ENCODE assay signal across 13 cellular contexts in the genomic region with DNA sequence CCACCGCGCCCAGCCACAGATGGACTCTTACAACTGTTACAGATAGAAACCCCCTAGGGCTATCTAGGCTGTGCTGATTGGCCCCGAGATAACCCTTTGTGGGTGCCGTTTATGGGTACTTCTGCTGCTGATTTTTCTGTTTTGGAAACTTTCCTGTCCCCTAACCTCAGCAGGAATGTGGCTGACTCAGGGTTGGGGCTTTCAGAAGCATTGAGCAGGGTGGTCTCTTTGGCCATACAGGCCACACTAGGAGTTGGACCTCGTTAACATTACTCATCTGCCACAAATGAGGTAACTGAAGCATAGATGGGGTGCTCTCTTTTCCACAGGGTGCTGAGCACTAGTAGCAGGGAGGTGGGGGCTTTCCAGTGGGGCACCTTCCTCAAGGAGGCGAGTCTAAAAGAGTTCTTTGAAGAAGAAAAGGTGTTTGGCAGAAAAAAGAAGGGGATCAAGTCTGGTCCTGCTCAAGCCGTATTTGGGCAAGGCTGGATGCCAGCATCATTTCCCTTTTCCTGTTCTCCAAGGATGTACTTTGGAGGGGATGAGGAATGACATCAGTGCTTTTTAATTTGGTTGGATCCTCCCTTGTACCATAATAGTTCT. TPM values are rescaled to one million over a fixed set of nuclear protein-coding genes. Genes with fewer than 3 reads are reported as not detected.
DNase-seq lines count a peak whose midpoint lies in the region; ATAC-seq, FAIRE-seq and TF ChIP-seq lines count a peak whose summit lies in the region.
"Had no signal": no experiment of that assay in that cellular context is flagged by ENCODE, and none has a peak within 500 bp of the region (broad histone marks: within the 10 kb centered on the region; RNA-seq: fewer than 3 reads in every experiment).

No MANE protein-coding gene starts in this region.

- H3K4me3 ChIP-seq in bronchial epithelial cell (ENCODE audit: low read depth, low read length) (no peak overlapping the region), MM.1S (ENCODE audit: low read length) (no peak overlapping the region)

- no peak for ATAC-seq in HG03378 (IDR thresholded peaks at IDR 0.05; ENCODE audit: unreplicated experiment)

- FAIRE-seq in bronchial epithelial cell (lab: Jason Lieb, UNC): no peak
- FAIRE-seq: GM19239 had no signal

- H3K79me2 ChIP-seq in MM.1S (ENCODE audit: low read length): peaks cover 28% of the 10 kb centered on the region

- no peaks in the 10 kb centered on the region for H3K9me2 ChIP-seq in MM.1S (replicated peaks; ENCODE audit: insufficient read depth, low read length)

- H3K4me1 Mint-ChIP-seq in activated CD4-positive, alpha-beta T cell treated with anti-CD3 and anti-CD28 coated beads, Interleukin-2, amount 10 ng/mL, durations not matched to agents 7 days and 5 days: peaks cover 76% of the 10 kb centered on the region
- peaks cover 67% of the 10 kb centered on the region for H3K4me1 Mint-ChIP-seq in T-helper 2 cell treated with Interferon-gamma antibody and Interleukin-4, amounts not matched to agents 5 μg/mL and 100 μg/mL, for 36 hours (ENCODE audit: low read depth)

- no peaks in the 10 kb centered on the region for H3K9me3 ChIP-seq in MM.1S (replicated peaks; ENCODE audit: insufficient read depth, low read length)

- H3K36me3 ChIP-seq in bronchial epithelial cell (ENCODE audit: control insufficient read depth, insufficient read depth, low read length) (peaks cover 31% of the 10 kb centered on the region), MM.1S (replicated peaks; ENCODE audit: insufficient read depth, low read length) (peaks cover 12% of the 10 kb centered on the region)

- H3K27ac Mint-ChIP-seq in activated CD4-positive, alpha-beta T cell treated with anti-CD3 and anti-CD28 coated beads, Interleukin-2, amount 10 ng/mL, durations not matched to agents 7 days and 5 days: peak overlapping the region; percentile 94
- peak overlapping the region; percentile 97 for H3K27ac Mint-ChIP-seq in T-helper 2 cell treated with Interferon-gamma antibody and Interleukin-4, amounts not matched to agents 5 μg/mL and 100 μg/mL, for 36 hours

- peaks cover 86% of the 10 kb centered on the region for H3K36me3 Mint-ChIP-seq in activated CD4-positive, alpha-beta T cell treated with anti-CD3 and anti-CD28 coated beads, Interleukin-2, amount 10 ng/mL, durations not matched to agents 7 days and 5 days (ENCODE audit: low read depth)
- H3K36me3 Mint-ChIP-seq in T-helper 2 cell treated with Interferon-gamma antibody and Interleukin-4, amounts not matched to agents 5 μg/mL and 100 μg/mL, for 36 hours (ENCODE audit: low read depth): peaks cover 89% of the 10 kb centered on the region

- H3K4me2 ChIP-seq in MM.1S (ENCODE audit: low read depth, low read length): no peak overlapping the region

- no peak overlapping the region for H3K9ac ChIP-seq in MM.1S (ENCODE audit: low read length)

- H2AFZ ChIP-seq in MM.1S (ENCODE audit: low read length): no peak overlapping the region

- no peaks in the 10 kb centered on the region for H4K20me1 ChIP-seq in MM.1S (ENCODE audit: insufficient read depth, low read length)

- H3K9me3 Mint-ChIP-seq in activated CD4-positive, alpha-beta T cell treated with anti-CD3 and anti-CD28 coated beads, Interleukin-2, amount 10 ng/mL, durations not matched to agents 7 days and 5 days: no peaks in the 10 kb centered on the region
- no peaks in the 10 kb centered on the region for H3K9me3 Mint-ChIP-seq in T-helper 2 cell treated with Interferon-gamma antibody and Interleukin-4, amounts not matched to agents 5 μg/mL and 100 μg/mL, for 36 hours

- H3F3A ChIP-seq in MM.1S (ENCODE audit: insufficient read depth, low read length): no peaks in the 10 kb centered on the region

- no peak for TF ChIP-seq CTCF in bronchial epithelial cell (IDR thresholded peaks at IDR 0.05; ENCODE audit: insufficient read depth, low read length, severe bottlenecking)
- TF ChIP-seq CTCF in MM.1S (IDR thresholded peaks at IDR 0.05; ENCODE audit: low read length): no peak

- no peaks in the 10 kb centered on the region for H3K4me1 ChIP-seq in MM.1S (ENCODE audit: low read length)

- no peaks in the 10 kb centered on the region for H3K27me3 Mint-ChIP-seq in activated CD4-positive, alpha-beta T cell treated with anti-CD3 and anti-CD28 coated beads, Interleukin-2, amount 10 ng/mL, durations not matched to agents 7 days and 5 days
- no peaks in the 10 kb centered on the region for H3K27me3 Mint-ChIP-seq in T-helper 2 cell treated with Interferon-gamma antibody and Interleukin-4, amounts not matched to agents 5 μg/mL and 100 μg/mL, for 36 hours (ENCODE audit: low read depth)

- no peak overlapping the region for H3K27ac ChIP-seq in MM.1S (ENCODE audit: low read length)

- peak overlapping the region; percentile 76 for H3K4me3 Mint-ChIP-seq in activated CD4-positive, alpha-beta T cell treated with anti-CD3 and anti-CD28 coated beads, Interleukin-2, amount 10 ng/mL, durations not matched to agents 7 days and 5 days
- H3K4me3 Mint-ChIP-seq in T-helper 2 cell treated with Interferon-gamma antibody and Interleukin-4, amounts not matched to agents 5 μg/mL and 100 μg/mL, for 36 hours: peak overlapping the region; percentile 92

- CTCF ChIA-PET in activated CD4-positive, alpha-beta T cell treated with anti-CD3 and anti-CD28 coated beads, Interleukin-2, amount 10 ng/mL, durations not matched to agents 7 days and 5 days (lab: Charles Lee): interaction anchor here (0.6 to 1.3 kb wide), 3 partner anchors 11 to 826 kb away, joined by 3 read pairs; no protein-coding TSS in a partner anchor

- POLR2A ChIA-PET in activated CD4-positive, alpha-beta T cell treated with anti-CD3 and anti-CD28 coated beads, Interleukin-2, amount 10 ng/mL, durations not matched to agents 7 days and 5 days (lab: Charles Lee): no interaction called here

- DNase-seq in activated CD4-positive, alpha-beta T cell treated with anti-CD3 and anti-CD28 coated beads, Interleukin-2, amount 10 ng/mL, durations not matched to agents 7 days and 5 days: peak; percentile 13
- DNase-seq in activated CD4-positive, alpha-beta T cell treated with anti-CD3 and anti-CD28 coated beads for 1 hour: no peak
- peak; percentile 64 for DNase-seq in T-helper 2 cell treated with Interferon-gamma antibody and Interleukin-4, amounts not matched to agents 5 μg/mL and 100 μg/mL, for 36 hours (ENCODE audit: low spot score)
- peak; percentile 77 for DNase-seq in bronchial epithelial cell (ENCODE audit: low read depth)
- peak; percentile 36 to 68 for DNase-seq in stimulated activated CD8-positive, alpha-beta memory T cell treated with anti-CD3 and anti-CD28 coated beads, Interleukin-7, amount 100 ng/mL, for 48 hours (ENCODE audit: extremely low read depth in 1 of 2, low read depth in 1 of 2)
- no peak for DNase-seq in MM.1S
- no peak for DNase-seq in midbrain (lab: John Stamatoyannopoulos, UW)
- DNase-seq: H7, NCI-H187 treated with DMSO at 0.1 percent for 48 hours, trophoblast cell had no signal

- H3K27me3 ChIP-seq in bronchial epithelial cell (ENCODE audit: control insufficient read depth, insufficient read depth, low read length): no peaks in the 10 kb centered on the region
- no peaks in the 10 kb centered on the region for H3K27me3 ChIP-seq in MM.1S (replicated peaks; ENCODE audit: insufficient read depth, low read length)

RNA-seq across cellular contexts. Expression of a gene that starts 6.4 kb away (rescaled TPM):
- 10 to 100 TPM; 28.5 to 31.1 TPM for total RNA-seq in activated CD4-positive, alpha-beta T cell treated with anti-CD3 and anti-CD28 coated beads, Interleukin-2, amount 10 ng/mL, durations not matched to agents 7 days and 5 days
- total RNA-seq in bronchial epithelial cell: 12.4 and 13.8 TPM in 2 replicates

RNA-seq across cellular contexts. Expression of a gene that starts 25.1 kb away (rescaled TPM):
- total RNA-seq in activated CD4-positive, alpha-beta T cell treated with anti-CD3 and anti-CD28 coated beads, Interleukin-2, amount 10 ng/mL, durations not matched to agents 7 days and 5 days: 1 to 10 TPM; 1.2 to 1.3 TPM
- total RNA-seq in bronchial epithelial cell: 0.53 and 0.77 TPM in 2 replicates

RNA-seq across cellular contexts. Expression of a gene that starts 56.6 kb away (rescaled TPM):
- total RNA-seq in activated CD4-positive, alpha-beta T cell treated with anti-CD3 and anti-CD28 coated beads, Interleukin-2, amount 10 ng/mL, durations not matched to agents 7 days and 5 days: not detected
- total RNA-seq in bronchial epithelial cell: 3.7 and 30.2 TPM in 2 replicates
- total RNA-seq: T-helper 1 cell treated with Interleukin-12 subunit alpha and Interleukin-12 subunit beta and Interleukin-4 antibody, amounts not matched to agents 30 ng/mL and 1 ng/mL, for 36 hours had no signal

Comparison
In these comparisons a context has a peak if more than half of its experiments do, and no peak if none do; other contexts are left out.
1. DNase-seq: peak in activated CD4-positive, alpha-beta T cell treated with anti-CD3 and anti-CD28 coated beads, Interleukin-2, amount 10 ng/mL, durations not matched to agents 7 days and 5 days (single experiment), T-helper 2 cell treated with Interferon-gamma antibody and Interleukin-4, amounts not matched to agents 5 μg/mL and 100 μg/mL, for 36 hours (single experiment), bronchial epithelial cell (single experiment) and stimulated activated CD8-positive, alpha-beta memory T cell treated with anti-CD3 and anti-CD28 coated beads, Interleukin-7, amount 100 ng/mL, for 48 hours (2 of 2); none in activated CD4-positive, alpha-beta T cell treated with anti-CD3 and anti-CD28 coated beads for 1 hour (single experiment), MM.1S (single experiment) and midbrain (single experiment).